Comparison of ENCODE assay signal across 16 cellular contexts in the genomic region with DNA sequence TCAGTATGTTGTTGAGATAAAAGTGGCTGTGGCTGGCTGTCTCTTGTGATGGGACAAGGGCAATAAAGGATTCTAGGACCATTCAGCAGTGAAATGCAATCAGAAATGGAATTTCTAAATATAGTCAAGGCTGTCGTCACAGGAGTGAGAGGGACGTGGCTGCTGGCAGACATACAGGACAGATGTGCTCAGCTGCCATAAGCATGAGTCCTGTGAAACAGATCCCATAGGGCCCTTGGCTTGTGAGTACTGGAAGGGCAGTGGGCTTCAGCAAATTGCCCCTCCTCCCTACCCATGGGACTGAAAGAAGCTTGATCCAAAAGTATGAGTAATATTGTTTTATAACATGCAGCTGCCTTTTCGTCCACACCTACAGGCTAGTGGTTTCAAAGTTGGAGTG. TPM values are rescaled to one million over a fixed set of nuclear protein-coding genes. Genes with fewer than 3 reads are reported as not detected.
DNase-seq lines count a peak whose midpoint lies in the region; ATAC-seq and TF ChIP-seq lines count a peak whose summit lies in the region.
"Had no signal": no experiment of that assay in that cellular context is flagged by ENCODE, and none has a peak within 500 bp of the region (broad histone marks: within the 10 kb centered on the region; RNA-seq: fewer than 3 reads in every experiment).

No MANE protein-coding gene starts in this region.

- CTCF ChIA-PET in mammary epithelial cell (lab: Charles Lee; ENCODE audit: low non-redundant PET), result no interaction called here

- H3K79me2 ChIP-seq in GM23248 (ENCODE audit: insufficient read depth) (no peaks in the 10 kb centered on the region), mammary epithelial cell (ENCODE audit: insufficient read depth, low read length) (no peaks in the 10 kb centered on the region)

- H3F3A ChIP-seq in GM23248 (ENCODE audit: insufficient read depth), result 0 out of 2 replicates have a peak, but pooled peaks cover 8% of the 10 kb centered on the region

- dilution Hi-C loops in mammary epithelial cell (cut with HindIII; ENCODE audit: low sequenced_read_pairs), result loop anchor here (5.0 kb wide), 4 partner anchors 60 to 215 kb away; a partner anchor contains a TSS

- H3K27ac ChIP-seq in GM23248, result no peak overlapping the region
- peak overlapping the region in 1 of 4 donors; percentile 22 for H3K27ac ChIP-seq in sigmoid colon
- H3K27ac ChIP-seq in mammary epithelial cell (ENCODE audit: insufficient read depth, low read depth, low read length), result no peak overlapping the region
- no peak overlapping the region for H3K27ac ChIP-seq in left lung

- H3K36me3 ChIP-seq in GM23248 (ENCODE audit: low read depth) (no peaks in the 10 kb centered on the region), sigmoid colon (peaks cover 0 to 21% (median 5%) of the 10 kb centered on the region in 4 donors), mammary epithelial cell (ENCODE audit: insufficient read depth, low read length) (no peaks in the 10 kb centered on the region), left lung (peaks cover 0 to 21% of the 10 kb centered on the region in 2 donors)

- H3K9me2 ChIP-seq in GM23248 (ENCODE audit: insufficient read depth), result no peaks in the 10 kb centered on the region

- H3K4me1 ChIP-seq in GM23248 (ENCODE audit: insufficient read depth), result peaks cover 7% of the 10 kb centered on the region; the same call in 1 of the 2 replicates
- peaks cover 0 to 14% (median 3%) of the 10 kb centered on the region in 4 donors for H3K4me1 ChIP-seq in sigmoid colon
- peaks cover 7% of the 10 kb centered on the region for H3K4me1 ChIP-seq in mammary epithelial cell (ENCODE audit: insufficient read depth, low read length)
- peaks cover 5 to 9% of the 10 kb centered on the region in 2 donors for H3K4me1 ChIP-seq in left lung

- intact Hi-C loops in sigmoid colon (cut with DNase I) (loop anchor here (10.0 kb wide), 1 partner anchor 177 kb away; a partner anchor contains a TSS), mammary epithelial cell (cut with micrococcal nuclease) (no loop called here), left lung (cut with DNase I) (no loop called here)

- ATAC-seq in left lung, result no peak
- ATAC-seq: natural killer cell had no signal

- H3K9ac ChIP-seq in GM23248 (no peak overlapping the region), mammary epithelial cell (ENCODE audit: insufficient read depth, low read length) (no peak overlapping the region)

- no peak for TF ChIP-seq POLR2A in sigmoid colon (IDR thresholded peaks at IDR 0.05)

- DNase-seq in GM23248 (peak; percentile 68), fibroblast of the conjunctiva (ENCODE audit: low read depth) (peak; percentile 59), sigmoid colon (peak; percentile 88), mammary epithelial cell (no peak), left lung (no peak)
- DNase-seq in activated CD4-positive, CD25-positive, alpha-beta regulatory T cell (lab: John Stamatoyannopoulos, UW), result no peak
- DNase-seq: activated CD4-positive, alpha-beta T cell treated with anti-CD3 and anti-CD28 coated beads, Interleukin-2, amount 10 ng/mL, durations not matched to agents 7 days and 5 days; activated naive CD4-positive, alpha-beta T cell treated with anti-CD3 and anti-CD28 coated beads, Interleukin-2, amount 50 U/mL, for 16 hours; C1 segment of cervical spinal cord; MV-4-11; natural killer cell; NCI-H2081; NCI-H526; OCI-M1 had no signal

- H3K27me3 ChIP-seq in GM23248 (replicated peaks; ENCODE audit: insufficient read depth), result no peaks in the 10 kb centered on the region
- no peaks in the 10 kb centered on the region for H3K27me3 ChIP-seq in sigmoid colon
- no peaks in the 10 kb centered on the region for H3K27me3 ChIP-seq in mammary epithelial cell (ENCODE audit: insufficient read depth, low read length)
- H3K27me3 ChIP-seq in left lung, result no peaks in the 10 kb centered on the region
- H3K27me3 ChIP-seq: esophagus muscularis mucosa had no signal

- H3K4me2 ChIP-seq in GM23248 (ENCODE audit: unreplicated experiment) (no peak overlapping the region), mammary epithelial cell (ENCODE audit: insufficient read depth, low read depth, low read length) (no peak overlapping the region)

- in situ Hi-C loops in GM23248 (cut with MboI) (no loop called here), mammary epithelial cell (cut with MboI; ENCODE audit: low sequenced_read_pairs in 2 of 2) (no loop called here)

- no peaks in the 10 kb centered on the region for H3K9me3 ChIP-seq in GM23248 (ENCODE audit: low read depth)
- H3K9me3 ChIP-seq in sigmoid colon, result no peaks in the 10 kb centered on the region
- no peaks in the 10 kb centered on the region for H3K9me3 ChIP-seq in mammary epithelial cell (replicated peaks; ENCODE audit: insufficient read depth, low read length)
- H3K9me3 ChIP-seq in left lung, result no peaks in the 10 kb centered on the region
- H3K9me3 ChIP-seq: esophagus muscularis mucosa had no signal

- WGBS in GM23248 (ENCODE audit: low coverage in 1 of 2, low lambda C conversion rate in 2 of 2, missing lambda C conversion rate in 2 of 2), 2 experiments, result 26 to 33% methylated on average over 3 of the region's 3 CpGs
- 16 to 48% methylated on average over 3 of the region's 3 CpGs for WGBS in sigmoid colon, 2 donors
- WGBS in mammary epithelial cell (ENCODE audit: low coverage, missing lambda C conversion rate), result 48% methylated on average over 3 of the region's 3 CpGs

- H2AFZ ChIP-seq in GM23248, result no peak overlapping the region
- H2AFZ ChIP-seq in mammary epithelial cell (ENCODE audit: low read depth, low read length), result no peak overlapping the region

- H4K20me1 ChIP-seq in GM23248 (ENCODE audit: insufficient read depth) (no peaks in the 10 kb centered on the region), mammary epithelial cell (ENCODE audit: insufficient read depth, low read length) (no peaks in the 10 kb centered on the region)

- no peak overlapping the region for H3K4me3 ChIP-seq in GM23248
- no peak overlapping the region for H3K4me3 ChIP-seq in sigmoid colon
- no peak overlapping the region for H3K4me3 ChIP-seq in mammary epithelial cell (replicated peaks in 1 of 3; ENCODE audit: insufficient read depth in 1 of 3, low read depth in 2 of 3, low read length in 3 of 3)
- H3K4me3 ChIP-seq in left lung, result no peak overlapping the region
- H3K4me3 ChIP-seq: esophagus muscularis mucosa, lung had no signal

- TF ChIP-seq CTCF in sigmoid colon (IDR thresholded peaks at IDR 0.05) (no peak), mammary epithelial cell (conservative IDR thresholded peaks at IDR 0.05 in 1 of 2, IDR thresholded peaks at IDR 0.05 in 1 of 2; ENCODE audit: extremely low read depth in 1 of 2, insufficient read depth in 1 of 2, low read depth in 1 of 2, low read length in 2 of 2) (no peak), left lung (IDR thresholded peaks at IDR 0.05) (no peak)

- BruUV-seq in mammary epithelial cell (replicated peaks; lab: Mats Ljungman, UMichigan), result no TSS peak

- no peak for TF ChIP-seq EP300 in sigmoid colon (IDR thresholded peaks at IDR 0.05)

RNA-seq across cellular contexts. Expression of a gene that starts 4.2 kb away (rescaled TPM):
- 5.0 and 5.2 TPM in 2 replicates for total RNA-seq in GM23248 (2014; rRNA removed; shearing (Covaris generic))
- polyA plus RNA-seq in GM23248 (2016; fragmentation: Nextera tagmentation; extraction: Ambion mirVana) (0.94 and 0.98 TPM in 2 replicates), sigmoid colon (10 to 100 TPM in 1 of 3 donors, 1 to 10 TPM in 2; 1.2 to 11.9 (median 1.2) TPM), mammary epithelial cell (5.0 TPM)
- total RNA-seq in sigmoid colon (10 to 100 TPM in 3 of 4 donors, 1 to 10 TPM in 1; 8.9 to 16.6 (median 11.8) TPM), mammary epithelial cell (1 to 10 TPM; 5.7 to 5.8 TPM), left lung (10 to 100 TPM; 24.8 to 29.0 TPM)
- polyA minus RNA-seq in mammary epithelial cell, result 5.9 TPM

RNA-seq across cellular contexts. Expression of a gene that starts 31.9 kb away (rescaled TPM):
- 0.76 and 1.1 TPM in 2 replicates for total RNA-seq in GM23248 (2014; rRNA removed; shearing (Covaris generic))
- 0.95 and 1.4 TPM in 2 replicates for polyA plus RNA-seq in GM23248 (2016; fragmentation: Nextera tagmentation; extraction: Ambion mirVana)
- total RNA-seq in sigmoid colon, result 1 to 10 TPM; 1.8 to 5.5 (median 4.2) TPM
- 1 to 10 TPM in 1 of 3 donors, under 1 TPM in 1, not detected in 1; 0.69 to 4.2 TPM for polyA plus RNA-seq in sigmoid colon
- 1 to 10 TPM in 1 of 2 donors, under 1 TPM in 1; 0.82 to 1.7 TPM for total RNA-seq in mammary epithelial cell
- polyA plus RNA-seq in mammary epithelial cell, result 0.49 TPM
- 0.36 TPM for polyA minus RNA-seq in mammary epithelial cell
- 1 to 10 TPM; 3.0 to 3.3 TPM for total RNA-seq in left lung

RNA-seq across cellular contexts. Expression of a gene that starts 45.9 kb away (rescaled TPM):
- 5.3 and 10.9 TPM in 2 replicates for total RNA-seq in GM23248 (2014; rRNA removed; shearing (Covaris generic))
- polyA plus RNA-seq in GM23248 (2016; fragmentation: Nextera tagmentation; extraction: Ambion mirVana) (12.3 and 14.4 TPM in 2 replicates), sigmoid colon (10 to 100 TPM; 12.5 to 14.8 (median 12.6) TPM), mammary epithelial cell (13.8 TPM)
- total RNA-seq in sigmoid colon (10 to 100 TPM; 11.4 to 34.1 (median 26.1) TPM), mammary epithelial cell (10 to 100 TPM in 1 of 2 donors, 1 to 10 TPM in 1; 7.8 to 12.3 TPM), left lung (10 to 100 TPM; 11.8 to 11.9 TPM)
- polyA minus RNA-seq in mammary epithelial cell, result 2.8 TPM

RNA-seq across cellular contexts. Expression of a gene that starts 51.2 kb away (rescaled TPM):
- 4.8 and 6.1 TPM in 2 replicates for total RNA-seq in GM23248 (2014; rRNA removed; shearing (Covaris generic))
- polyA plus RNA-seq in GM23248 (2016; fragmentation: Nextera tagmentation; extraction: Ambion mirVana) (2.4 and 2.8 TPM in 2 replicates), sigmoid colon (10 to 100 TPM in 1 of 3 donors, 1 to 10 TPM in 2; 9.0 to 36.7 (median 9.2) TPM), mammary epithelial cell (7.8 TPM)
- total RNA-seq in sigmoid colon (1 to 10 TPM; 2.3 to 6.6 (median 3.4) TPM), mammary epithelial cell (1 to 10 TPM; 8.1 to 8.2 TPM), left lung (10 to 100 TPM; 14.4 to 22.8 TPM)
- 11.6 TPM for polyA minus RNA-seq in mammary epithelial cell

RNA-seq across cellular contexts. Expression of a gene that starts 58.0 kb away (rescaled TPM):
- 21.0 and 24.3 TPM in 2 replicates for total RNA-seq in GM23248 (2014; rRNA removed; shearing (Covaris generic))
- 5.1 and 5.5 TPM in 2 replicates for polyA plus RNA-seq in GM23248 (2016; fragmentation: Nextera tagmentation; extraction: Ambion mirVana)
- 10 to 100 TPM; 57.1 to 90.1 (median 68.9) TPM for total RNA-seq in sigmoid colon
- 10 to 100 TPM in 1 of 3 donors, 1 to 10 TPM in 2; 3.6 to 21.3 (median 7.9) TPM for polyA plus RNA-seq in sigmoid colon
- 10 to 100 TPM; 13.2 to 14.0 TPM for total RNA-seq in mammary epithelial cell
- polyA plus RNA-seq in mammary epithelial cell, result 6.9 TPM
- polyA minus RNA-seq in mammary epithelial cell, result 7.3 TPM
- total RNA-seq in left lung, result 10 to 100 TPM; 25.9 to 28.6 TPM

Comparison
In these comparisons a context has a peak if more than half of its experiments do, and no peak if none do; other contexts are left out.
1. DNase-seq: peak in GM23248 (single experiment), fibroblast of the conjunctiva (single experiment) and sigmoid colon (single experiment); none in activated CD4-positive, CD25-positive, alpha-beta regulatory T cell (0 of 4), mammary epithelial cell (single experiment) and left lung (0 of 2).